In the genomic region with DNA sequence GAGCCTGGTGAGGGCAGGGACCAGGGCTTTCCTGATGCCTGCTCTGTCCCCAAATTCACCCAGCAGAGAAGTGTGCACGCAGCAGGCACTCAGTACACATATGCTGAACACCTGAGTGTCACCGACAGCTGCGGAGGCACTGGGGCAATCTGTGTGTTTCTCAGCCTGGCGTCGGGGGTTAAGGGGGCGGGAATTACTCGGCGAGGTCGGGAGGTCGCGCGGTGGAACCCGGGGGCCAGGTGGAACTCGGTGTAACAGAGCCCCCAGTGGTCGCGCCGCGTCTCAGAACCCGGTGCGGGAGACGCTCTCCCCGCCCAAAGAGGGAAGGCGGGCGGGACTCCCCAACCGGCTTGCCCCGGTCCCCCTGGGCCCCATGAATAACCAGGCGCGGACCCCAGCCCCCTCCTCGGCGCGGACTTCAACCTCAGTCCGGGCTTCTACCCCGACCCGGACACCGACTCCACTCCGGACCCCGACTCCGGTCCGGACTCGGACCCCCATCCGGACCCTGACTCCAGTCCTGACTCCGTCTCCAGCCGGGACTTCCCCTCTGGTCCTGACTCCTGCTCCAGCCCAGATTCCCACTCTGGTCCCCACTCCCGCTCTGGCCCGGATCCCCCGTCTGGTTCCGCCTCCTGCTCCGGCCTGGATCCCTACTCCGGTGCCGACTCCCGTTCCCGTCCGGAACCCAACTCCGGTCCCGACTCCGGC, we compare ENCODE assay signal across 8 cellular contexts. TPM values are rescaled to one million over a fixed set of nuclear protein-coding genes. Genes with fewer than 3 reads are reported as not detected.
DNase-seq lines count a peak whose midpoint lies in the region; ATAC-seq and TF ChIP-seq lines count a peak whose summit lies in the region.

A gene with protein sequence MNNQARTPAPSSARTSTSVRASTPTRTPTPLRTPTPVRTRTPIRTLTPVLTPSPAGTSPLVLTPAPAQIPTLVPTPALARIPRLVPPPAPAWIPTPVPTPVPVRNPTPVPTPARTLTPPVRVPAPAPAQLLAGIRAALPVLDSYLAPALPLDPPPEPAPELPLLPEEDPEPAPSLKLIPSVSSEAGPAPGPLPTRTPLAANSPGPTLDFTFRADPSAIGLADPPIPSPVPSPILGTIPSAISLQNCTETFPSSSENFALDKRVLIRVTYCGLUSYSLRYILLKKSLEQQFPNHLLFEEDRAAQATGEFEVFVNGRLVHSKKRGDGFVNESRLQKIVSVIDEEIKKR (plus strand): TSS at position 300 of the 711 bp plus-strand sequence. CDS start 74 bp downstream, at position 374.

- 6% methylated on average over 47 of the region's 56 CpGs for WGBS in SK-N-SH (ENCODE audit: low lambda C conversion rate)
- 0 to 2% methylated on average over 3 to 9 of the region's 56 CpGs for WGBS in gastroesophageal sphincter (ENCODE audit: low coverage in 1 of 2), 2 donors

- H3K4me1 ChIP-seq in SK-N-SH (ENCODE audit: control insufficient read depth in 1 of 2, insufficient read depth in 2 of 2, low read depth in 1 of 2, low read length in 1 of 2), result peaks cover 0 to 6% of the 10 kb centered on the region in 2 experiments; a peak in 1 of 4 replicates
- H3K4me1 ChIP-seq in gastroesophageal sphincter, result peaks cover 0 to 21% (median 15%) of the 10 kb centered on the region in 3 donors
- no peaks in the 10 kb centered on the region for H3K4me1 ChIP-seq in gastrocnemius medialis

- H3F3A ChIP-seq in SK-N-SH (replicated peaks; ENCODE audit: insufficient read depth), result no peaks in the 10 kb centered on the region

- no peaks in the 10 kb centered on the region for H3K79me2 ChIP-seq in SK-N-SH (ENCODE audit: insufficient read depth)

- H3K27ac ChIP-seq in SK-N-SH (ENCODE audit: low read depth in 2 of 2, low read length in 1 of 2) (no peak within 1 kb of the TSS), gastroesophageal sphincter (no peak within 1 kb of the TSS), gastrocnemius medialis (no peak within 1 kb of the TSS)

- H4K20me1 ChIP-seq in SK-N-SH (ENCODE audit: insufficient read depth), result no peaks in the 10 kb centered on the region

- DNase-seq in GM13976 (ENCODE audit: low spot score), result peak; percentile 54
- DNase-seq in SK-N-SH, result peak; percentile 83
- no peak for DNase-seq in gastrocnemius medialis
- no peak for DNase-seq in T-helper 9 cell
- no peak for DNase-seq in NCI-H1694 (lab: John Stamatoyannopoulos, UW)
- DNase-seq in inferior parietal cortex (ENCODE audit: extremely low spot score), result no peak
- DNase-seq in NCI-H1105 (lab: John Stamatoyannopoulos, UW), result no peak

- H3K9me3 ChIP-seq in SK-N-SH (no peaks in the 10 kb centered on the region), gastroesophageal sphincter (no peaks in the 10 kb centered on the region), gastrocnemius medialis (no peaks in the 10 kb centered on the region)

- in situ Hi-C loops in GM13976 (cut with MboI; ENCODE audit: low sequenced_read_pairs, unreplicated experiment), result no loop called here
- in situ Hi-C loops in gastrocnemius medialis (cut with MboI; ENCODE audit: low sequenced_read_pairs in 4 of 4), result no loop called here

- no peak for TF ChIP-seq EP300 in SK-N-SH (IDR thresholded peaks at IDR 0.05; ENCODE audit: borderline replicate concordance in 1 of 2, low read depth in 1 of 2, low read length in 1 of 2)
- TF ChIP-seq EP300 in gastroesophageal sphincter (IDR thresholded peaks at IDR 0.05), result no peak

- H3K4me2 ChIP-seq in SK-N-SH, result peak within 1 kb of the TSS; percentile 74

- CTCF ChIA-PET in SK-N-SH (lab: Yijun Ruan, JAX), result interaction anchor here (0.9 to 2.0 kb wide), 8 partner anchors 8 to 41 kb away, joined by 3 to 9 read pairs (median 6); a partner anchor contains a TSS

- intact Hi-C loops in gastrocnemius medialis (cut with DNase I; ENCODE audit: low total_unique reads), result no loop called here

- no peak for TF ChIP-seq POLR2A in gastroesophageal sphincter (IDR thresholded peaks at IDR 0.05)
- TF ChIP-seq POLR2A in gastrocnemius medialis (IDR thresholded peaks at IDR 0.05), result no peak

- TF ChIP-seq CTCF in GM13976 (IDR thresholded peaks at IDR 0.05; ENCODE audit: borderline replicate concordance, control extremely low read depth, extremely low read depth, insufficient read depth, missing control alignments) (no peak), SK-N-SH (IDR thresholded peaks at IDR 0.05) (peak; percentile 24; the same call in 1 of the 2 replicates), gastroesophageal sphincter (IDR thresholded peaks at IDR 0.05) (no peak), gastrocnemius medialis (IDR thresholded peaks at IDR 0.05 in 4 of 5, conservative IDR thresholded peaks at IDR 0.05 in 1 of 5) (no peak)

- no peaks in the 10 kb centered on the region for H3K36me3 ChIP-seq in SK-N-SH (replicated peaks in 1 of 2; ENCODE audit: control insufficient read depth in 1 of 2, insufficient read depth in 2 of 2, low read length in 1 of 2)
- H3K36me3 ChIP-seq in gastroesophageal sphincter, result no peaks in the 10 kb centered on the region
- no peaks in the 10 kb centered on the region for H3K36me3 ChIP-seq in gastrocnemius medialis

- no peaks in the 10 kb centered on the region for H3K9me2 ChIP-seq in SK-N-SH

- peak within 1 kb of the TSS; percentile 65; the same call in 1 of the 2 replicates for H2AFZ ChIP-seq in SK-N-SH (ENCODE audit: low read depth)

- H3K27me3 ChIP-seq in SK-N-SH (ENCODE audit: insufficient read depth) (peaks cover 21% of the 10 kb centered on the region), gastroesophageal sphincter (peaks cover 70% of the 10 kb centered on the region), gastrocnemius medialis (peaks cover 33 to 66% (median 55%) of the 10 kb centered on the region in 3 donors)

- H3K4me3 ChIP-seq in SK-N-SH (ENCODE audit: low read depth in 2 of 2, low read length in 1 of 2) (peak within 1 kb of the TSS; percentile 43), gastroesophageal sphincter (peak within 1 kb of the TSS; percentile 2 to 51), gastrocnemius medialis (peak within 1 kb of the TSS in 3 of 4 donors; percentile 2 to 25 (median 25))

- POLR2A ChIA-PET in SK-N-SH (lab: Yijun Ruan, JAX), result interaction anchor here (0.8 to 1.1 kb wide), 2 partner anchors 17 to 75 kb away, joined by 3 to 5 read pairs; no protein-coding TSS in a partner anchor

- H3K9ac ChIP-seq in SK-N-SH, result no peak within 1 kb of the TSS

- ATAC-seq in gastroesophageal sphincter (peak; percentile 51), gastrocnemius medialis (no peak)

- no peak for TF ChIP-seq RAD21 in SK-N-SH (IDR thresholded peaks at IDR 0.05; ENCODE audit: low read length)

TF ChIP-seq in SK-N-SH, 30 proteins besides CTCF, POLR2A, EP300 and RAD21 (continues in another document):
- TF ChIP-seq ELF1 (IDR thresholded peaks at IDR 0.05) (no peak), GABPA (IDR thresholded peaks at IDR 0.05; ENCODE audit: low read depth) (no peak), POLR2AphosphoS5 (IDR thresholded peaks at IDR 0.05; ENCODE audit: low read depth, low read length) (no peak), FOSL2 (IDR thresholded peaks at IDR 0.05; ENCODE audit: borderline replicate concordance, low read depth) (no peak), FOXJ3 (CRISPR knock-in tag; IDR thresholded peaks at IDR 0.05) (no peak), CHD2 (IDR thresholded peaks at IDR 0.05; ENCODE audit: low read length, partially characterized antibody) (no peak), TAF1 (IDR thresholded peaks at IDR 0.05; ENCODE audit: borderline replicate concordance, low read depth, low read length) (no peak)
- TF ChIP-seq, protein P1, sequence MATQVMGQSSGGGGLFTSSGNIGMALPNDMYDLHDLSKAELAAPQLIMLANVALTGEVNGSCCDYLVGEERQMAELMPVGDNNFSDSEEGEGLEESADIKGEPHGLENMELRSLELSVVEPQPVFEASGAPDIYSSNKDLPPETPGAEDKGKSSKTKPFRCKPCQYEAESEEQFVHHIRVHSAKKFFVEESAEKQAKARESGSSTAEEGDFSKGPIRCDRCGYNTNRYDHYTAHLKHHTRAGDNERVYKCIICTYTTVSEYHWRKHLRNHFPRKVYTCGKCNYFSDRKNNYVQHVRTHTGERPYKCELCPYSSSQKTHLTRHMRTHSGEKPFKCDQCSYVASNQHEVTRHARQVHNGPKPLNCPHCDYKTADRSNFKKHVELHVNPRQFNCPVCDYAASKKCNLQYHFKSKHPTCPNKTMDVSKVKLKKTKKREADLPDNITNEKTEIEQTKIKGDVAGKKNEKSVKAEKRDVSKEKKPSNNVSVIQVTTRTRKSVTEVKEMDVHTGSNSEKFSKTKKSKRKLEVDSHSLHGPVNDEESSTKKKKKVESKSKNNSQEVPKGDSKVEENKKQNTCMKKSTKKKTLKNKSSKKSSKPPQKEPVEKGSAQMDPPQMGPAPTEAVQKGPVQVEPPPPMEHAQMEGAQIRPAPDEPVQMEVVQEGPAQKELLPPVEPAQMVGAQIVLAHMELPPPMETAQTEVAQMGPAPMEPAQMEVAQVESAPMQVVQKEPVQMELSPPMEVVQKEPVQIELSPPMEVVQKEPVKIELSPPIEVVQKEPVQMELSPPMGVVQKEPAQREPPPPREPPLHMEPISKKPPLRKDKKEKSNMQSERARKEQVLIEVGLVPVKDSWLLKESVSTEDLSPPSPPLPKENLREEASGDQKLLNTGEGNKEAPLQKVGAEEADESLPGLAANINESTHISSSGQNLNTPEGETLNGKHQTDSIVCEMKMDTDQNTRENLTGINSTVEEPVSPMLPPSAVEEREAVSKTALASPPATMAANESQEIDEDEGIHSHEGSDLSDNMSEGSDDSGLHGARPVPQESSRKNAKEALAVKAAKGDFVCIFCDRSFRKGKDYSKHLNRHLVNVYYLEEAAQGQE (IDR thresholded peaks at IDR 0.05; ENCODE audit: low read depth, low read length), result no peak
- TF ChIP-seq, protein P2, sequence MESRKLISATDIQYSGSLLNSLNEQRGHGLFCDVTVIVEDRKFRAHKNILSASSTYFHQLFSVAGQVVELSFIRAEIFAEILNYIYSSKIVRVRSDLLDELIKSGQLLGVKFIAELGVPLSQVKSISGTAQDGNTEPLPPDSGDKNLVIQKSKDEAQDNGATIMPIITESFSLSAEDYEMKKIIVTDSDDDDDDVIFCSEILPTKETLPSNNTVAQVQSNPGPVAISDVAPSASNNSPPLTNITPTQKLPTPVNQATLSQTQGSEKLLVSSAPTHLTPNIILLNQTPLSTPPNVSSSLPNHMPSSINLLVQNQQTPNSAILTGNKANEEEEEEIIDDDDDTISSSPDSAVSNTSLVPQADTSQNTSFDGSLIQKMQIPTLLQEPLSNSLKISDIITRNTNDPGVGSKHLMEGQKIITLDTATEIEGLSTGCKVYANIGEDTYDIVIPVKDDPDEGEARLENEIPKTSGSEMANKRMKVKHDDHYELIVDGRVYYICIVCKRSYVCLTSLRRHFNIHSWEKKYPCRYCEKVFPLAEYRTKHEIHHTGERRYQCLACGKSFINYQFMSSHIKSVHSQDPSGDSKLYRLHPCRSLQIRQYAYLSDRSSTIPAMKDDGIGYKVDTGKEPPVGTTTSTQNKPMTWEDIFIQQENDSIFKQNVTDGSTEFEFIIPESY (IDR thresholded peaks at IDR 0.05; ENCODE audit: borderline replicate concordance, low read depth), result no peak

RNA-seq across cellular contexts. Expression of the gene that starts here (rescaled TPM):
- polyA plus RNA-seq in SK-N-SH (2012; rRNA removed), result 0.08 and 0.11 TPM in 2 replicates
- polyA plus RNA-seq in SK-N-SH (2012; cell fraction: cytosol; rRNA removed), result 0.03 and 0.12 TPM in 2 replicates
- 0.32 and 0.35 TPM in 2 replicates for polyA plus RNA-seq in SK-N-SH (2012; cell fraction: nucleus; rRNA removed)
- total RNA-seq in gastroesophageal sphincter (not detected), gastrocnemius medialis (not detected)

Comparison
In these comparisons a context has a peak if more than half of its experiments do, and no peak if none do; other contexts are left out.
1. Peak in DNase-seq, H3K4me3 ChIP-seq and H3K4me2 ChIP-seq in SK-N-SH; RNA of the gene not detected or under 1 TPM.
2. Peak in ATAC-seq and H3K4me3 ChIP-seq in gastroesophageal sphincter; RNA of the gene not detected or under 1 TPM.